In the genomic region with DNA sequence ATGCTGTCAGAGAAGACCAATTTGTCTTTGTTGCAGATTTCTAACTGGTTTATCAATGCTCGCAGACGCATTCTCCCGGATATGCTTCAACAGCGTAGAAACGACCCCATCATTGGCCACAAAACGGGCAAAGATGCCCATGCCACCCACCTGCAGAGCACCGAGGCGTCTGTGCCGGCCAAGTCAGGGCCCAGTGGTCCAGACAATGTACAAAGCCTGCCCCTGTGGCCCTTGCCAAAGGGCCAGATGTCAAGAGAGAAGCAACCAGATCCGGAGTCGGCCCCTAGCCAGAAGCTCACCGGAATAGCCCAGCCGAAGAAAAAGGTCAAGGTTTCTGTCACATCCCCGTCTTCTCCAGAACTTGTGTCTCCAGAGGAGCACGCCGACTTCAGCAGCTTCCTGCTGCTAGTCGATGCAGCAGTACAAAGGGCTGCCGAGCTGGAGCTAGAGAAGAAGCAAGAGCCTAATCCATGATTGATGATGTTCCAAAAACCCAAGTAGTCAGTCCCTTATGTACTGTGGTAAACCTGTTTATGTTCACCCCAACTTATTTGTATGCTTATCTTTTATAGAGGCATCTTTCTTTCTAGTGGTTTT, we compare ENCODE assay signal across 15 cellular contexts. TPM values are rescaled to one million over a fixed set of nuclear protein-coding genes. Genes with fewer than 3 reads are reported as not detected.
DNase-seq lines count a peak whose midpoint lies in the region; FAIRE-seq and TF ChIP-seq lines count a peak whose summit lies in the region.
"Not testable (repeated sequence)": the region's sequence is repeated elsewhere in the genome, so short reads cannot be mapped to it uniquely, and the experiment has no call there.
"Had no signal": no experiment of that assay in that cellular context is flagged by ENCODE, and none has a peak within 500 bp of the region (broad histone marks: within the 10 kb centered on the region; RNA-seq: fewer than 3 reads in every experiment).

No MANE protein-coding gene starts in this region.

- H3K4me2 ChIP-seq in SK-N-SH = peak overlapping the region; percentile 47; the same call in 1 of the 2 replicates

- H3F3A ChIP-seq in SK-N-SH (replicated peaks; ENCODE audit: insufficient read depth) = not testable (repeated sequence)

- TF ChIP-seq EP300 in SK-N-SH (IDR thresholded peaks at IDR 0.05; ENCODE audit: borderline replicate concordance in 1 of 2, low read depth in 1 of 2, low read length in 1 of 2) = not testable (repeated sequence)

- H3K9me3 ChIP-seq in SK-N-SH; kidney (ENCODE audit: control insufficient read depth in 1 of 2, low read length in 2 of 2); testis: not testable (repeated sequence)

- not testable (repeated sequence) for H2AFZ ChIP-seq in SK-N-SH (ENCODE audit: low read depth)

- H3K27me3 ChIP-seq in SK-N-SH (ENCODE audit: insufficient read depth); testis: not testable (repeated sequence)

- H3K4me3 ChIP-seq in SK-N-SH (ENCODE audit: low read depth in 2 of 2, low read length in 1 of 2) = peak overlapping the region; percentile 19 to 41; a peak in 2 of 4 replicates
- H3K4me3 ChIP-seq in kidney (ENCODE audit: low read length in 2 of 2); testis: not testable (repeated sequence)

- intact Hi-C loops in kidney (cut with DNase I); testis (cut with DNase I; ENCODE audit: low total_unique reads): not testable (repeated sequence)

- not testable (repeated sequence) for TF ChIP-seq POLR2A in testis (IDR thresholded peaks at IDR 0.05)

- FAIRE-seq in kidney (lab: Jason Lieb, UNC) = not testable (repeated sequence)

- H3K79me2 ChIP-seq in SK-N-SH (ENCODE audit: insufficient read depth) = not testable (repeated sequence)

- TF ChIP-seq RAD21 in SK-N-SH (IDR thresholded peaks at IDR 0.05; ENCODE audit: low read length) = not testable (repeated sequence)

- not testable (repeated sequence) for H3K4me1 ChIP-seq in SK-N-SH (ENCODE audit: control insufficient read depth in 1 of 2, insufficient read depth in 2 of 2, low read depth in 1 of 2, low read length in 1 of 2); kidney (ENCODE audit: control insufficient read depth in 1 of 2, insufficient read depth in 1 of 2, low read depth in 1 of 2, low read length in 2 of 2); testis

- H3K9ac ChIP-seq in SK-N-SH = peak overlapping the region; percentile 46; the same call in 1 of the 2 replicates
- H3K9ac ChIP-seq in kidney (ENCODE audit: low read length in 2 of 2) = not testable (repeated sequence)

- POLR2A ChIA-PET in SK-N-SH (lab: Yijun Ruan, JAX) = not testable (repeated sequence)

- H4K20me1 ChIP-seq in SK-N-SH (ENCODE audit: insufficient read depth) = not testable (repeated sequence)

- CTCF ChIA-PET in SK-N-SH (lab: Yijun Ruan, JAX) = not testable (repeated sequence)

- not testable (repeated sequence) for H3K9me2 ChIP-seq in SK-N-SH

- WGBS in SK-N-SH (ENCODE audit: low lambda C conversion rate) = 0% methylated on average over 3 of the region's 18 CpGs
- WGBS in testis, 2 donors = 71 to 80% methylated on average over 1 to 9 of the region's 18 CpGs

- peak; percentile 1 for DNase-seq in Daoy (ENCODE audit: low read depth)
- peak; percentile 11 for DNase-seq in NCI-H1105 (lab: John Stamatoyannopoulos, UW)
- peak; percentile 36 for DNase-seq in NCI-H146 (lab: John Stamatoyannopoulos, UW)
- DNase-seq in NCI-H345 (lab: John Stamatoyannopoulos, UW) = peak; percentile 27
- DNase-seq in SK-N-SH = not testable (repeated sequence)
- peak; percentile 20 for DNase-seq in kidney
- DNase-seq in testis = peak; percentile 11

- H3K36me3 ChIP-seq in SK-N-SH (replicated peaks in 1 of 2; ENCODE audit: control insufficient read depth in 1 of 2, insufficient read depth in 2 of 2, low read length in 1 of 2); kidney (ENCODE audit: control insufficient read depth in 1 of 2, insufficient read depth in 2 of 2, low read length in 2 of 2); testis (ENCODE audit: low read depth, missing control alignments): not testable (repeated sequence)

- not testable (repeated sequence) for TF ChIP-seq CTCF in SK-N-SH (IDR thresholded peaks at IDR 0.05); kidney (IDR thresholded peaks at IDR 0.05; ENCODE audit: borderline replicate concordance, extremely low read depth, insufficient read depth); testis (IDR thresholded peaks at IDR 0.05)

- not testable (repeated sequence) for H3K27ac ChIP-seq in SK-N-SH (ENCODE audit: low read depth in 2 of 2, low read length in 1 of 2); kidney (ENCODE audit: low read depth in 2 of 2, low read length in 2 of 2); testis

RNA-seq across cellular contexts. Expression of gene TGIF2LX, which starts 0.7 kb away (rescaled TPM):
- 0.69 and 0.77 TPM in 2 replicates for total RNA-seq in Daoy (2014; rRNA removed; shearing (Covaris generic))
- polyA plus RNA-seq in SK-N-SH (2012; rRNA removed) = 5.5 and 7.4 TPM in 2 replicates
- 7.1 and 7.7 TPM in 2 replicates for polyA plus RNA-seq in SK-N-SH (2012; cell fraction: cytosol; rRNA removed)
- 7.6 and 8.0 TPM in 2 replicates for polyA plus RNA-seq in SK-N-SH (2012; cell fraction: nucleus; rRNA removed)
- not detected for total RNA-seq in kidney
- polyA plus RNA-seq in kidney (ENCODE audit: insufficient read depth, low read depth, low replicate concordance) = not detected
- total RNA-seq in testis = 10 to 100 TPM; 12.8 to 16.1 TPM
- polyA plus RNA-seq in testis (ENCODE audit: insufficient read depth, low read depth, low replicate concordance) = 20.7 TPM
- total RNA-seq: A172; CD4-positive, alpha-beta T cell; CD8-positive, alpha-beta memory T cell; G401; GM23248; H9 had no signal
- polyA plus RNA-seq: AG04450; CD14-positive monocyte; CD8-positive, alpha-beta memory T cell; GM23248 had no signal
